Comparison of ENCODE assay signal across 12 cellular contexts in genomic region chr5:132814441-132815294, GRCh38. TPM values are rescaled to one million over a fixed set of nuclear protein-coding genes. Genes with fewer than 3 reads are reported as not detected.
DNase-seq lines count a peak whose midpoint lies in the region; TF ChIP-seq lines count a peak whose summit lies in the region.
"Had no signal": no experiment of that assay in that cellular context is flagged by ENCODE, and none has a peak within 500 bp of the region (broad histone marks: within the 10 kb centered on the region; RNA-seq: fewer than 3 reads in every experiment).

No MANE protein-coding gene starts in this region.

- H3K9ac ChIP-seq in GM23248 (no peak overlapping the region), MM.1S (ENCODE audit: low read length) (no peak overlapping the region)

- H3K79me2 ChIP-seq in GM23248 (ENCODE audit: insufficient read depth) (no peaks in the 10 kb centered on the region), MM.1S (ENCODE audit: low read length) (no peaks in the 10 kb centered on the region)

- intact Hi-C loops in activated T-helper 2 cell treated with anti-CD3 and anti-CD28 coated beads, Interferon-gamma antibody, Interleukin-2, Interleukin-4, amounts not matched to agents 10 μg/mL and 5 μg/mL and 100 μg/mL, durations not matched to agents 14 hours and 24 hours and 36 hours (cut with micrococcal nuclease), result no loop called here
- intact Hi-C loops in sigmoid colon (cut with DNase I), result no loop called here

- H3F3A ChIP-seq in GM23248 (ENCODE audit: insufficient read depth), result peaks cover 10% of the 10 kb centered on the region
- H3F3A ChIP-seq in MM.1S (ENCODE audit: insufficient read depth, low read length), result no peaks in the 10 kb centered on the region

- 63 to 64% methylated on average over 64 to 92 of the region's 92 CpGs for WGBS in GM23248 (ENCODE audit: low coverage in 1 of 2, low lambda C conversion rate in 2 of 2, missing lambda C conversion rate in 2 of 2), 2 experiments
- WGBS in sigmoid colon, 2 donors, result 60 to 79% methylated on average over 92 of the region's 92 CpGs

- no peak for TF ChIP-seq EP300 in sigmoid colon (IDR thresholded peaks at IDR 0.05)

- H3K4me2 ChIP-seq in GM23248 (ENCODE audit: unreplicated experiment), result no peak overlapping the region
- H3K4me2 ChIP-seq in MM.1S (ENCODE audit: low read depth, low read length), result no peak overlapping the region

- H3K4me3 ChIP-seq in GM23248 (0 out of 2 replicates have a peak overlapping the region, but pooled peaks have one; percentile 34), sigmoid colon (peak overlapping the region in 3 of 4 donors; percentile 31 to 43 (median 40)), MM.1S (ENCODE audit: low read length) (no peak overlapping the region)

- no peaks in the 10 kb centered on the region for H3K36me3 Mint-ChIP-seq in activated T-helper 2 cell treated with anti-CD3 and anti-CD28 coated beads, Interferon-gamma antibody, Interleukin-2, Interleukin-4, amounts not matched to agents 10 μg/mL and 5 μg/mL and 100 μg/mL, durations not matched to agents 14 hours and 24 hours and 36 hours (ENCODE audit: low read depth)
- H3K36me3 Mint-ChIP-seq: activated naive CD8-positive, alpha-beta T cell treated with anti-CD3 and anti-CD28 coated beads for 36 hours; IgD-negative memory B cell had no signal

- 0 out of 2 replicates have a peak overlapping the region, but pooled peaks have one; percentile 63 for H2AFZ ChIP-seq in GM23248
- no peak overlapping the region for H2AFZ ChIP-seq in MM.1S (ENCODE audit: low read length)

- no peak overlapping the region for H3K27ac Mint-ChIP-seq in activated T-helper 2 cell treated with anti-CD3 and anti-CD28 coated beads, Interferon-gamma antibody, Interleukin-2, Interleukin-4, amounts not matched to agents 10 μg/mL and 5 μg/mL and 100 μg/mL, durations not matched to agents 14 hours and 24 hours and 36 hours
- H3K27ac Mint-ChIP-seq: activated naive CD8-positive, alpha-beta T cell treated with anti-CD3 and anti-CD28 coated beads for 36 hours; IgD-negative memory B cell had no signal

- H3K9me3 ChIP-seq in GM23248 (ENCODE audit: low read depth) (no peaks in the 10 kb centered on the region), sigmoid colon (no peaks in the 10 kb centered on the region), MM.1S (replicated peaks; ENCODE audit: insufficient read depth, low read length) (no peaks in the 10 kb centered on the region)

- TF ChIP-seq CTCF in sigmoid colon (IDR thresholded peaks at IDR 0.05) (no peak), MM.1S (IDR thresholded peaks at IDR 0.05; ENCODE audit: low read length) (no peak)

- peak overlapping the region; percentile 49 for H3K4me3 Mint-ChIP-seq in activated T-helper 2 cell treated with anti-CD3 and anti-CD28 coated beads, Interferon-gamma antibody, Interleukin-2, Interleukin-4, amounts not matched to agents 10 μg/mL and 5 μg/mL and 100 μg/mL, durations not matched to agents 14 hours and 24 hours and 36 hours (ENCODE audit: low read depth)
- H3K4me3 Mint-ChIP-seq: activated naive CD8-positive, alpha-beta T cell treated with anti-CD3 and anti-CD28 coated beads for 36 hours had no signal

- H3K9me2 ChIP-seq in GM23248 (ENCODE audit: insufficient read depth), result no peaks in the 10 kb centered on the region
- no peaks in the 10 kb centered on the region for H3K9me2 ChIP-seq in MM.1S (replicated peaks; ENCODE audit: insufficient read depth, low read length)

- H3K27me3 Mint-ChIP-seq in activated T-helper 2 cell treated with anti-CD3 and anti-CD28 coated beads, Interferon-gamma antibody, Interleukin-2, Interleukin-4, amounts not matched to agents 10 μg/mL and 5 μg/mL and 100 μg/mL, durations not matched to agents 14 hours and 24 hours and 36 hours (ENCODE audit: low read depth), result peaks cover 68% of the 10 kb centered on the region

- H3K36me3 ChIP-seq in GM23248 (ENCODE audit: low read depth) (no peaks in the 10 kb centered on the region), sigmoid colon (no peaks in the 10 kb centered on the region), MM.1S (replicated peaks; ENCODE audit: insufficient read depth, low read length) (no peaks in the 10 kb centered on the region)

- H3K4me1 ChIP-seq in GM23248 (ENCODE audit: insufficient read depth), result peaks cover 8% of the 10 kb centered on the region; the same call in 1 of the 2 replicates
- H3K4me1 ChIP-seq in sigmoid colon, result peaks cover 0 to 20% (median 17%) of the 10 kb centered on the region in 4 donors
- H3K4me1 ChIP-seq in MM.1S (ENCODE audit: low read length), result no peaks in the 10 kb centered on the region

- H3K27me3 ChIP-seq in GM23248 (replicated peaks; ENCODE audit: insufficient read depth) (peaks cover 23% of the 10 kb centered on the region), sigmoid colon (peaks cover 29 to 56% (median 56%) of the 10 kb centered on the region in 3 donors), MM.1S (replicated peaks; ENCODE audit: insufficient read depth, low read length) (no peaks in the 10 kb centered on the region; the same call in 1 of the 2 replicates)

- DNase-seq in GM23248 (no peak), iPS-NIHi11 (ENCODE audit: low spot score) (peak; percentile 48), sigmoid colon (no peak), AG08395 (ENCODE audit: low spot score) (no peak), MM.1S (no peak)
- DNase-seq in activated T-helper 2 cell treated with anti-CD3 and anti-CD28 coated beads, Interferon-gamma antibody, Interleukin-2, Interleukin-4, amounts not matched to agents 10 μg/mL and 5 μg/mL and 100 μg/mL, durations not matched to agents 14 hours and 24 hours and 36 hours (ENCODE audit: low spot score), result no peak
- DNase-seq in stimulated activated CD4-positive, alpha-beta T cell treated with anti-CD3 and anti-CD28 coated beads, Interleukin-2, amount 100 ng/mL, for 48 hours, result no peak
- no peak for DNase-seq in activated effector memory CD4-positive, alpha-beta T cell treated with anti-CD3 and anti-CD28 coated beads, Interleukin-2, amount 50 U/mL, for 16 hours
- DNase-seq: NCI-H345, T-helper 9 cell had no signal

- no peak for TF ChIP-seq POLR2A in sigmoid colon (IDR thresholded peaks at IDR 0.05)

- H4K20me1 ChIP-seq in GM23248 (ENCODE audit: insufficient read depth), result no peaks in the 10 kb centered on the region
- H4K20me1 ChIP-seq in MM.1S (ENCODE audit: insufficient read depth, low read length), result no peaks in the 10 kb centered on the region

- peaks cover 14% of the 10 kb centered on the region for H3K4me1 Mint-ChIP-seq in activated T-helper 2 cell treated with anti-CD3 and anti-CD28 coated beads, Interferon-gamma antibody, Interleukin-2, Interleukin-4, amounts not matched to agents 10 μg/mL and 5 μg/mL and 100 μg/mL, durations not matched to agents 14 hours and 24 hours and 36 hours (ENCODE audit: low read depth)

- in situ Hi-C loops in GM23248 (cut with MboI), result loop anchor here (25.0 kb wide), 1 partner anchor 427 kb away; no protein-coding TSS in a partner anchor

- H3K27ac ChIP-seq in GM23248, result no peak overlapping the region
- H3K27ac ChIP-seq in sigmoid colon, result no peak overlapping the region
- no peak overlapping the region for H3K27ac ChIP-seq in MM.1S (ENCODE audit: low read length)

- no peaks in the 10 kb centered on the region for H3K9me3 Mint-ChIP-seq in activated T-helper 2 cell treated with anti-CD3 and anti-CD28 coated beads, Interferon-gamma antibody, Interleukin-2, Interleukin-4, amounts not matched to agents 10 μg/mL and 5 μg/mL and 100 μg/mL, durations not matched to agents 14 hours and 24 hours and 36 hours
- H3K9me3 Mint-ChIP-seq: activated naive CD8-positive, alpha-beta T cell treated with anti-CD3 and anti-CD28 coated beads for 36 hours had no signal

RNA-seq across cellular contexts. Expression of gene SOWAHA, which starts 1.6 kb away (rescaled TPM):
- not detected in 2 replicates for total RNA-seq in GM23248 (2014; rRNA removed; shearing (Covaris generic))
- polyA plus RNA-seq in GM23248 (2016; fragmentation: Nextera tagmentation; extraction: Ambion mirVana) (not detected in 2 replicates), sigmoid colon (10 to 100 TPM in 2 of 3 donors, 1 to 10 TPM in 1; 8.0 to 33.8 (median 26.4) TPM)
- 0.28 and 0.32 TPM in 2 replicates for total RNA-seq in activated T-helper 2 cell treated with anti-CD3 and anti-CD28 coated beads, Interferon-gamma antibody, Interleukin-2, Interleukin-4, amounts not matched to agents 10 μg/mL and 5 μg/mL and 100 μg/mL, durations not matched to agents 14 hours and 24 hours and 36 hours
- total RNA-seq in sigmoid colon, result under 1 TPM in 2 of 4 donors, not detected in 2; 0.16 to 0.36 TPM
- polyA plus RNA-seq: IgD-negative memory B cell had no signal

RNA-seq across cellular contexts. Expression of gene SHROOM1, which starts 15.8 kb away (rescaled TPM):
- 9.9 and 13.2 TPM in 2 replicates for total RNA-seq in GM23248 (2014; rRNA removed; shearing (Covaris generic))
- polyA plus RNA-seq in GM23248 (2016; fragmentation: Nextera tagmentation; extraction: Ambion mirVana) (3.8 and 3.9 TPM in 2 replicates), sigmoid colon (10 to 100 TPM; 22.4 to 25.1 (median 24.6) TPM)
- total RNA-seq in activated T-helper 2 cell treated with anti-CD3 and anti-CD28 coated beads, Interferon-gamma antibody, Interleukin-2, Interleukin-4, amounts not matched to agents 10 μg/mL and 5 μg/mL and 100 μg/mL, durations not matched to agents 14 hours and 24 hours and 36 hours, result 7.7 and 9.3 TPM in 2 replicates
- total RNA-seq in sigmoid colon, result 10 to 100 TPM in 1 of 4 donors, 1 to 10 TPM in 3; 4.2 to 20.0 (median 7.6) TPM

RNA-seq across cellular contexts. Expression of gene SEPTIN8, which starts 37.6 kb away (rescaled TPM):
- 36.5 and 41.9 TPM in 2 replicates for total RNA-seq in GM23248 (2014; rRNA removed; shearing (Covaris generic))
- 26.9 and 28.8 TPM in 2 replicates for polyA plus RNA-seq in GM23248 (2016; fragmentation: Nextera tagmentation; extraction: Ambion mirVana)
- total RNA-seq in activated T-helper 2 cell treated with anti-CD3 and anti-CD28 coated beads, Interferon-gamma antibody, Interleukin-2, Interleukin-4, amounts not matched to agents 10 μg/mL and 5 μg/mL and 100 μg/mL, durations not matched to agents 14 hours and 24 hours and 36 hours, result 34.9 and 35.9 TPM in 2 replicates
- total RNA-seq in sigmoid colon, result 10 to 100 TPM; 21.4 to 36.0 (median 30.9) TPM
- polyA plus RNA-seq in sigmoid colon, result 10 to 100 TPM; 19.2 to 38.0 (median 30.7) TPM

RNA-seq across cellular contexts. Expression of gene GDF9, which starts 51.6 kb away (rescaled TPM):
- total RNA-seq in GM23248 (2014; rRNA removed; shearing (Covaris generic)), result 0.32 TPM in 1 of 2 replicates, not detected in the other
- polyA plus RNA-seq in GM23248 (2016; fragmentation: Nextera tagmentation; extraction: Ambion mirVana), result not detected in 2 replicates
- total RNA-seq in activated T-helper 2 cell treated with anti-CD3 and anti-CD28 coated beads, Interferon-gamma antibody, Interleukin-2, Interleukin-4, amounts not matched to agents 10 μg/mL and 5 μg/mL and 100 μg/mL, durations not matched to agents 14 hours and 24 hours and 36 hours, result 0.11 TPM in 1 of 2 replicates, not detected in the other
- total RNA-seq in sigmoid colon, result 1 to 10 TPM in 1 of 4 donors, under 1 TPM in 2, not detected in 1; 0.33 to 1.8 (median 0.55) TPM
- under 1 TPM in 1 of 3 donors, not detected in 2; 0.22 TPM for polyA plus RNA-seq in sigmoid colon
- polyA plus RNA-seq: IgD-negative memory B cell had no signal

RNA-seq across cellular contexts. Expression of gene UQCRQ, which starts 51.8 kb away (rescaled TPM):
- total RNA-seq in GM23248 (2014; rRNA removed; shearing (Covaris generic)), result 77.9 and 138 TPM in 2 replicates
- polyA plus RNA-seq in GM23248 (2016; fragmentation: Nextera tagmentation; extraction: Ambion mirVana), result 1,006 and 1,056 TPM in 2 replicates
- total RNA-seq in activated T-helper 2 cell treated with anti-CD3 and anti-CD28 coated beads, Interferon-gamma antibody, Interleukin-2, Interleukin-4, amounts not matched to agents 10 μg/mL and 5 μg/mL and 100 μg/mL, durations not matched to agents 14 hours and 24 hours and 36 hours, result 400 and 412 TPM in 2 replicates
- 100 to 1,000 TPM; 113 to 230 (median 172) TPM for total RNA-seq in sigmoid colon
- 100 to 1,000 TPM; 416 to 936 (median 650) TPM for polyA plus RNA-seq in sigmoid colon
